Comparison of ENCODE assay signal across 9 cellular contexts in the genomic region with DNA sequence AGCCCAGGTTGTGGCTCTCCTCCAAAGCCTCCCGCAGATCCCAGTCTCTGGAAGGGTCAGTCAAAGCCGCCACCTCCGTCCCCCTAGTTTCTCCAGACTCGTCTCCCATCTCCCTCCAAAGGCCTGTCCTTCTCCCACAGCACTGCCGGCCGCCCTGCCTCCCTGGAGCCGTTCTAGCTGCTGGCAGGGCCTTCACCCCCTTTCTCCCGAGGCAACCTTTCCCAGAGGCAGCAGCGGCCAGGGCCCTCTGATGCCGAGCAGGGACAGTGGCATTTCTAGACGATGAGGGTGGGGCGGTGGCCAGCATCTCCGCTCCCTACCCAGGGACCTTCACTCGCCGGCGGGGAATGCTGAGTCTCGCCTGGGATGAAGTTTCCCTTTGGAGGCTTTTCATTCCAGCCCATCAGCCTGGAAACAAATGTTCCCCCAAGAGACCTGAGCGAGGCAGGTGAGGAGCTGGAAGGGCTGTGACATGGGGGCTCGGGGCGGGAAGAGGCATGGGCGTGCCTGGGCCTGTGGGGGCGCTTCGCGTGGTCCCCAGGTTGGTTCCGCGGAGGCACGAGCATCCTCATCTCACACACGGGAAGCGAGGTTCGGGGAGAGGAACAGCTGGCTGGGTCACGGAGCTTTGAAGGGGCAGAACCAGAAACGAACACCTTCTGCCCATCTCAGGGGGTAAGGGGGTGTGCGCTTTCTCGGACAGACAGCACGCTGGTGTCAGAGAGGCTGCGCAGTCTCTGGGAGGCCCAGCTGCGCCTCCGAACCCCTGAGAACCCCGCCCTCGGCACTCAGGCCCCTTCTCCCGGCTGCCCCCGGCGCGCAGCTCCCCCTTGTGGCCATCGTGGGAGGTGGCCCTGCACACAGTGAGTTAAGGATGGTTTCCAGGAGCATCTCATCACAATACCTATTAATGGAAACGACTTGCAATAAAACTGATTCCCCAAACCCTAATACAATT. TPM values are rescaled to one million over a fixed set of nuclear protein-coding genes. Genes with fewer than 3 reads are reported as not detected.
DNase-seq lines count a peak whose midpoint lies in the region; ATAC-seq and TF ChIP-seq lines count a peak whose summit lies in the region.
"Had no signal": no experiment of that assay in that cellular context is flagged by ENCODE, and none has a peak within 500 bp of the region (broad histone marks: within the 10 kb centered on the region; RNA-seq: fewer than 3 reads in every experiment).

No MANE protein-coding gene starts in this region.

- intact Hi-C loops in esophagus squamous epithelium (cut with DNase I): no loop called here

- H3K9me3 ChIP-seq in esophagus squamous epithelium: no peaks in the 10 kb centered on the region

- H3K36me3 ChIP-seq in kidney epithelial cell (ENCODE audit: control insufficient read depth, insufficient read depth, low read length) (no peaks in the 10 kb centered on the region), esophagus squamous epithelium (no peaks in the 10 kb centered on the region)

- CTCF ChIA-PET in AG04449 (lab: Yijun Ruan, JAX): interaction anchor here (0.6 to 7.8 kb wide), 9 partner anchors 8 to 79 kb away, joined by 3 to 145 read pairs (median 4); a partner anchor contains a TSS

- peak; percentile 61 for TF ChIP-seq CTCF in AG04449 (IDR thresholded peaks at IDR 0.05; ENCODE audit: insufficient read depth, low read length, missing control alignments)
- peak; percentile 83 for TF ChIP-seq CTCF in HFFc6 (IDR thresholded peaks at IDR 0.05)
- peak; percentile 58 for TF ChIP-seq CTCF in kidney epithelial cell (IDR thresholded peaks at IDR 0.05; ENCODE audit: insufficient read depth, low read length, poor library complexity, severe bottlenecking)
- TF ChIP-seq CTCF in esophagus squamous epithelium (IDR thresholded peaks at IDR 0.05): peak in 3 of 6 experiments; percentile 40 to 50 (median 43)

- peaks cover 24% of the 10 kb centered on the region for H3K27me3 Mint-ChIP-seq in HFFc6 (ENCODE audit: insufficient read depth)
- H3K27me3 Mint-ChIP-seq in activated T-cell treated with anti-CD3 and anti-CD28 coated beads, Interleukin-2, amount 50 U/mL, for 4 hours (ENCODE audit: low read depth): no peaks in the 10 kb centered on the region

- POLR2A ChIA-PET in AG04449 (lab: Yijun Ruan, JAX): no interaction called here

- H3K9me3 Mint-ChIP-seq in HFFc6: no peaks in the 10 kb centered on the region
- H3K9me3 Mint-ChIP-seq in activated T-cell treated with anti-CD3 and anti-CD28 coated beads, Interleukin-2, amount 50 U/mL, for 4 hours: no peaks in the 10 kb centered on the region

- no peak overlapping the region for H3K27ac Mint-ChIP-seq in HFFc6

- ATAC-seq in activated T-cell treated with anti-CD3 and anti-CD28 coated beads, Interleukin-2, amount 50 U/mL, for 4 hours: peak in 1 of 2 donors; percentile 61
- no peak for ATAC-seq in HG02870 (IDR thresholded peaks at IDR 0.05; ENCODE audit: unreplicated experiment)

- H3K4me3 ChIP-seq in AG04449 (ENCODE audit: low read depth, low read length) (no peak overlapping the region), kidney epithelial cell (ENCODE audit: low read depth, low read length) (no peak overlapping the region), esophagus squamous epithelium (no peak overlapping the region)

- H3K27me3 ChIP-seq in kidney epithelial cell (ENCODE audit: control insufficient read depth, insufficient read depth, low read length) (peaks cover 3% of the 10 kb centered on the region), esophagus squamous epithelium (peaks cover 0 to 28% (median 0%) of the 10 kb centered on the region in 4 donors)

- H3K4me1 ChIP-seq in esophagus squamous epithelium: no peaks in the 10 kb centered on the region
- H3K4me1 ChIP-seq: parathyroid adenoma had no signal

- H3K4me3 Mint-ChIP-seq in HFFc6: no peak overlapping the region
- no peak overlapping the region for H3K4me3 Mint-ChIP-seq in activated T-cell treated with anti-CD3 and anti-CD28 coated beads, Interleukin-2, amount 50 U/mL, for 4 hours

- peaks cover 14% of the 10 kb centered on the region for H3K4me1 Mint-ChIP-seq in HFFc6 (ENCODE audit: low read depth)
- H3K4me1 Mint-ChIP-seq in activated T-cell treated with anti-CD3 and anti-CD28 coated beads, Interleukin-2, amount 50 U/mL, for 4 hours (ENCODE audit: low read depth): no peaks in the 10 kb centered on the region

- DNase-seq in AG04449 (ENCODE audit: low read depth, low spot score) (no peak), HFFc6 (no peak), kidney epithelial cell (ENCODE audit: low read depth) (no peak), SKM-1 (lab: John Stamatoyannopoulos, UW; ENCODE audit: unreplicated experiment) (no peak), esophagus squamous epithelium (lab: John Stamatoyannopoulos, UW) (no peak), cortex of kidney (lab: John Stamatoyannopoulos, UW) (no peak)
- peak; percentile 33 for DNase-seq in activated T-cell treated with anti-CD3 and anti-CD28 coated beads, Interleukin-2, amount 50 U/mL, for 4 hours

- TF ChIP-seq POLR2A in esophagus squamous epithelium (IDR thresholded peaks at IDR 0.05): no peak

- 58 to 72% methylated on average over 17 to 33 of the region's 46 CpGs for WGBS in esophagus squamous epithelium, 2 donors

- no peak overlapping the region for H3K27ac ChIP-seq in esophagus squamous epithelium
- H3K27ac ChIP-seq: parathyroid adenoma had no signal

- H3K36me3 Mint-ChIP-seq in HFFc6 (ENCODE audit: low read depth): no peaks in the 10 kb centered on the region; the same call in 1 of the 2 replicates
- H3K36me3 Mint-ChIP-seq in activated T-cell treated with anti-CD3 and anti-CD28 coated beads, Interleukin-2, amount 50 U/mL, for 4 hours (ENCODE audit: insufficient read depth): no peaks in the 10 kb centered on the region

RNA-seq across cellular contexts. Expression of a gene that starts 18.1 kb away (rescaled TPM):
- total RNA-seq in HFFc6 (2021; fragmentation: NEBNext Ultra II Directional; extraction: Animal tissue kit (Norgen Biotek cat#: 25700)): not detected
- total RNA-seq in activated T-cell treated with anti-CD3 and anti-CD28 coated beads, Interleukin-2, amount 50 U/mL, for 4 hours: 1 to 10 TPM in 2 of 3 donors, under 1 TPM in 1; 0.98 to 1.5 (median 1.3) TPM
- 1.5 and 6.8 TPM in 2 replicates for total RNA-seq in kidney epithelial cell
- under 1 TPM in 3 of 4 donors, not detected in 1; 0.62 to 0.95 (median 0.91) TPM for total RNA-seq in esophagus squamous epithelium

RNA-seq across cellular contexts. Expression of a gene that starts 51.8 kb away (rescaled TPM):
- total RNA-seq in HFFc6 (2021; fragmentation: NEBNext Ultra II Directional; extraction: Animal tissue kit (Norgen Biotek cat#: 25700)): 1,000 to 10,000 TPM; 1,897 to 2,167 (median 1,932) TPM
- total RNA-seq in activated T-cell treated with anti-CD3 and anti-CD28 coated beads, Interleukin-2, amount 50 U/mL, for 4 hours: 1,000 to 10,000 TPM; 4,010 to 4,371 (median 4,184) TPM
- total RNA-seq in kidney epithelial cell (2,045 and 2,896 TPM in 2 replicates), esophagus squamous epithelium (1,000 to 10,000 TPM; 1,101 to 2,606 (median 1,579) TPM)
